ENCODE assay signal across 1 cellular context in the genomic region with DNA sequence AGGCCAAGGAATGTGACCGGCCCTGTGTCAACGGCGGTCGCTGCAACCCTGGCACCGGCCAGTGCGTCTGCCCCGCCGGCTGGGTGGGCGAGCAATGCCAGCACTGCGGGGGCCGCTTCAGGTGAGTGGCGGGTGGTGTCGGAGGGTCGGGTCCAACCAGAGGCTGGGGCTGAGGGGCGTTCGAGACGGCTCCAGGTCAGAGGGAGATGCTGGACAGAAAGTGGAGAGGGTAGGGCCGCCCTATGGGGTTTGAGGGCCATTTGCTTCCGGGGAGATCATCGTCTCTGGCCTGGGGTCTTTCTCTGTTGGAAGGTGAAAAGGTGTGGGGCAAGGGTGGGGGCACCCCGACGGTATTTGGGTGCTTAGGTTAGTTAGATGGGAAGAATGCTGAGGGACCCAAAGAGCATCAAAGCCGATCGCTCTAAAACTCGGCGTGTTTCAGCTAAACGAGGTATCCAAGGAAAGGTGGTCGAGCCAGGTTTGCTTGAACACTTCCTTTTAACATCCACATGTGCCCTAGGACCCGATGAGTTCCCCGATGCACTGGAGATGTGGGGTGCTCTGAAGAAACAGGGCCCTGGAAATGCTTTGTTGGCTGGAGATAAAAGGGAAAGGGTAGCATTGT.
TF ChIP-seq lines count a peak whose summit lies in the region.

No MANE protein-coding gene starts in this region.

TF ChIP-seq in HepG2, 621 proteins besides CTCF, POLR2A, EP300 and RAD21 (continued from another document and continues in another):
- TF ChIP-seq ZC3H13 (CRISPR knock-in tag; IDR thresholded peaks at IDR 0.05) (peak; percentile 71; the same call in 1 of the 2 replicates), ZNF253 (CRISPR knock-in tag; IDR thresholded peaks at IDR 0.05; ENCODE audit: borderline replicate concordance) (0 out of 2 replicates have a peak, but pooled peaks have one; percentile 8), GTF3A (CRISPR knock-in tag; conservative IDR thresholded peaks at IDR 0.05) (0 out of 2 replicates have a peak, but pooled peaks have one; percentile 1), ZNF776 (CRISPR knock-in tag; IDR thresholded peaks at IDR 0.05) (peak; percentile 3; the same call in 1 of the 2 replicates), ZNF691 (CRISPR knock-in tag; IDR thresholded peaks at IDR 0.05; ENCODE audit: borderline replicate concordance, low read depth) (peak; percentile 41; the same call in 1 of the 2 replicates), ZNF598 (CRISPR knock-in tag; IDR thresholded peaks at IDR 0.05; ENCODE audit: borderline replicate concordance) (peak; percentile 98; the same call in 1 of the 2 replicates), SNAI1 (CRISPR knock-in tag; IDR thresholded peaks at IDR 0.05; ENCODE audit: borderline replicate concordance) (peak; percentile 68; the same call in 1 of the 2 replicates), ARHGAP35 (CRISPR knock-in tag; IDR thresholded peaks at IDR 0.05; ENCODE audit: borderline replicate concordance) (0 out of 2 replicates have a peak, but pooled peaks have one; percentile 4), GRHL1 (CRISPR knock-in tag; conservative IDR thresholded peaks at IDR 0.05) (no peak), ZNF280B (CRISPR knock-in tag; IDR thresholded peaks at IDR 0.05; ENCODE audit: borderline replicate concordance) (peak; percentile 81; the same call in 1 of the 2 replicates), ZNF7 (CRISPR knock-in tag; IDR thresholded peaks at IDR 0.05) (peak; percentile 17; the same call in 1 of the 2 replicates), ZNF879 (CRISPR knock-in tag; IDR thresholded peaks at IDR 0.05) (0 out of 2 replicates have a peak, but pooled peaks have one; percentile 4), HIVEP1 (CRISPR knock-in tag; IDR thresholded peaks at IDR 0.05) (0 out of 2 replicates have a peak, but pooled peaks have one; percentile 15), ZFYVE20 (CRISPR knock-in tag; IDR thresholded peaks at IDR 0.05; ENCODE audit: borderline replicate concordance, low read depth) (0 out of 2 replicates have a peak, but pooled peaks have one; percentile 7), PAWR (CRISPR knock-in tag; IDR thresholded peaks at IDR 0.05; ENCODE audit: borderline replicate concordance) (0 out of 2 replicates have a peak, but pooled peaks have one; percentile 45), ZNF543 (CRISPR knock-in tag; IDR thresholded peaks at IDR 0.05) (peak; percentile 2; the same call in 1 of the 2 replicates), DMTF1 (CRISPR knock-in tag; IDR thresholded peaks at IDR 0.05) (no peak), ZNF232 (CRISPR knock-in tag; IDR thresholded peaks at IDR 0.05; ENCODE audit: borderline replicate concordance) (no peak), ZNF605 (CRISPR knock-in tag; IDR thresholded peaks at IDR 0.05) (peak; percentile 67), ZFY (CRISPR knock-in tag; IDR thresholded peaks at IDR 0.05) (no peak), RXRA (CRISPR knock-in tag; IDR thresholded peaks at IDR 0.05) (peak; percentile 11; the same call in 1 of the 2 replicates), ZNF609 (CRISPR knock-in tag; IDR thresholded peaks at IDR 0.05; ENCODE audit: borderline replicate concordance) (0 out of 2 replicates have a peak, but pooled peaks have one; percentile 7), LCORL (IDR thresholded peaks at IDR 0.05) (no peak), LCORL (CRISPR knock-in tag; IDR thresholded peaks at IDR 0.05) (0 out of 2 replicates have a peak, but pooled peaks have one; percentile 15), GABPB1 (CRISPR knock-in tag; IDR thresholded peaks at IDR 0.05) (peak; percentile 5; the same call in 1 of the 2 replicates), SRSF1 (optimal IDR thresholded peaks at IDR 0.05; ENCODE audit: low read depth, low read length) (peak; percentile 16), ZNF850 (CRISPR knock-in tag; conservative IDR thresholded peaks at IDR 0.05) (0 out of 2 replicates have a peak, but pooled peaks have one; percentile 44), KLF15 (CRISPR knock-in tag; IDR thresholded peaks at IDR 0.05; ENCODE audit: borderline replicate concordance) (peak; percentile 64; the same call in 1 of the 2 replicates), HNRNPL (IDR thresholded peaks at IDR 0.05; ENCODE audit: low read depth, low read length) (peak; percentile 68; the same call in 1 of the 2 replicates), ZNF703 (CRISPR knock-in tag; IDR thresholded peaks at IDR 0.05; ENCODE audit: borderline replicate concordance) (0 out of 2 replicates have a peak, but pooled peaks have one; percentile 40), ZNF292 (CRISPR knock-in tag; IDR thresholded peaks at IDR 0.05; ENCODE audit: borderline replicate concordance, low read depth) (no peak; the same call in 1 of the 2 replicates), ZNF567 (CRISPR knock-in tag; IDR thresholded peaks at IDR 0.05; ENCODE audit: borderline replicate concordance) (0 out of 2 replicates have a peak, but pooled peaks have one; percentile 27)
- TF ChIP-seq, protein P1, sequence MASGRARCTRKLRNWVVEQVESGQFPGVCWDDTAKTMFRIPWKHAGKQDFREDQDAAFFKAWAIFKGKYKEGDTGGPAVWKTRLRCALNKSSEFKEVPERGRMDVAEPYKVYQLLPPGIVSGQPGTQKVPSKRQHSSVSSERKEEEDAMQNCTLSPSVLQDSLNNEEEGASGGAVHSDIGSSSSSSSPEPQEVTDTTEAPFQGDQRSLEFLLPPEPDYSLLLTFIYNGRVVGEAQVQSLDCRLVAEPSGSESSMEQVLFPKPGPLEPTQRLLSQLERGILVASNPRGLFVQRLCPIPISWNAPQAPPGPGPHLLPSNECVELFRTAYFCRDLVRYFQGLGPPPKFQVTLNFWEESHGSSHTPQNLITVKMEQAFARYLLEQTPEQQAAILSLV (CRISPR knock-in tag; IDR thresholded peaks at IDR 0.05; ENCODE audit: borderline replicate concordance) = 0 out of 2 replicates have a peak, but pooled peaks have one; percentile 58
- TF ChIP-seq, protein P2, sequence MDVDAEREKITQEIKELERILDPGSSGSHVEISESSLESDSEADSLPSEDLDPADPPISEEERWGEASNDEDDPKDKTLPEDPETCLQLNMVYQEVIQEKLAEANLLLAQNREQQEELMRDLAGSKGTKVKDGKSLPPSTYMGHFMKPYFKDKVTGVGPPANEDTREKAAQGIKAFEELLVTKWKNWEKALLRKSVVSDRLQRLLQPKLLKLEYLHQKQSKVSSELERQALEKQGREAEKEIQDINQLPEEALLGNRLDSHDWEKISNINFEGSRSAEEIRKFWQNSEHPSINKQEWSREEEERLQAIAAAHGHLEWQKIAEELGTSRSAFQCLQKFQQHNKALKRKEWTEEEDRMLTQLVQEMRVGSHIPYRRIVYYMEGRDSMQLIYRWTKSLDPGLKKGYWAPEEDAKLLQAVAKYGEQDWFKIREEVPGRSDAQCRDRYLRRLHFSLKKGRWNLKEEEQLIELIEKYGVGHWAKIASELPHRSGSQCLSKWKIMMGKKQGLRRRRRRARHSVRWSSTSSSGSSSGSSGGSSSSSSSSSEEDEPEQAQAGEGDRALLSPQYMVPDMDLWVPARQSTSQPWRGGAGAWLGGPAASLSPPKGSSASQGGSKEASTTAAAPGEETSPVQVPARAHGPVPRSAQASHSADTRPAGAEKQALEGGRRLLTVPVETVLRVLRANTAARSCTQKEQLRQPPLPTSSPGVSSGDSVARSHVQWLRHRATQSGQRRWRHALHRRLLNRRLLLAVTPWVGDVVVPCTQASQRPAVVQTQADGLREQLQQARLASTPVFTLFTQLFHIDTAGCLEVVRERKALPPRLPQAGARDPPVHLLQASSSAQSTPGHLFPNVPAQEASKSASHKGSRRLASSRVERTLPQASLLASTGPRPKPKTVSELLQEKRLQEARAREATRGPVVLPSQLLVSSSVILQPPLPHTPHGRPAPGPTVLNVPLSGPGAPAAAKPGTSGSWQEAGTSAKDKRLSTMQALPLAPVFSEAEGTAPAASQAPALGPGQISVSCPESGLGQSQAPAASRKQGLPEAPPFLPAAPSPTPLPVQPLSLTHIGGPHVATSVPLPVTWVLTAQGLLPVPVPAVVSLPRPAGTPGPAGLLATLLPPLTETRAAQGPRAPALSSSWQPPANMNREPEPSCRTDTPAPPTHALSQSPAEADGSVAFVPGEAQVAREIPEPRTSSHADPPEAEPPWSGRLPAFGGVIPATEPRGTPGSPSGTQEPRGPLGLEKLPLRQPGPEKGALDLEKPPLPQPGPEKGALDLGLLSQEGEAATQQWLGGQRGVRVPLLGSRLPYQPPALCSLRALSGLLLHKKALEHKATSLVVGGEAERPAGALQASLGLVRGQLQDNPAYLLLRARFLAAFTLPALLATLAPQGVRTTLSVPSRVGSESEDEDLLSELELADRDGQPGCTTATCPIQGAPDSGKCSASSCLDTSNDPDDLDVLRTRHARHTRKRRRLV (CRISPR knock-in tag; IDR thresholded peaks at IDR 0.05) = peak; percentile 17; the same call in 1 of the 2 replicates
